Comparison of ENCODE assay signal across 17 cellular contexts in the genomic region with DNA sequence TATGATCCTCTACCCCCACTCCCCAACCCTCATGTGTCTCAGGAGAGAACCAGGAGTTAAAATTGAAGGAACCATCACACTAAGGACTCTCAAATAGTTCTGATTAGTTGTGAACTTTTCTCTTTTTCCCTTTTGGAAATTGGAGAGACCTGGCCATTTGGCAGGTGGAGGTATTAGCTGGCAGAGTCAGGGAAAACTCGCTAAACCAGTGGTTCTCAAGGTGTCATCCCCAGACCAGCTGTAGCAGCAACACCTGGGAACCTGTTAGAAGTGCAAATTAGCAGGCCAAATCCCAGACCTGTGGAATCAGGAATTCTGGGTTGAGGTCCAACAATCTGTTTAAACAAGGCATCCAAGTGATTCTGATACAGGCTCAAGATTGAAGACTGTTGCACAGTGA.
"Had no signal": no experiment of that assay in that cellular context is flagged by ENCODE, and none has a peak within 500 bp of the region (broad histone marks: within the 10 kb centered on the region; RNA-seq: fewer than 3 reads in every experiment).

No MANE protein-coding gene starts in this region.

- H3K27ac ChIP-seq: brain microvascular endothelial cell, epithelial cell of prostate, gastroesophageal sphincter, heart right ventricle, lower lobe of right lung, testis had no signal

- ATAC-seq: activated CD4-positive, CD25-positive, alpha-beta regulatory T cell treated with anti-CD3 and anti-CD28 coated beads, Interleukin-2, amount 50 U/mL, for 24 hours; effector memory CD8-positive, alpha-beta T cell; gastroesophageal sphincter; heart right ventricle; left colon; lower lobe of right lung; sciatic nerve; stimulated activated naive CD8-positive, alpha-beta T cell treated with anti-CD3 and anti-CD28 coated beads, Interleukin-15, amount 100 ng/mL, for 72 hours had no signal

- H3K36me3 Mint-ChIP-seq: activated naive CD8-positive, alpha-beta T cell treated with anti-CD3 and anti-CD28 coated beads, Interleukin-2, amount 10 ng/mL, durations not matched to agents 7 days and 5 days; mesothelial cell of epicardium had no signal

- H3K4me3 Mint-ChIP-seq: activated naive CD8-positive, alpha-beta T cell treated with anti-CD3 and anti-CD28 coated beads, Interleukin-2, amount 10 ng/mL, durations not matched to agents 7 days and 5 days; dendritic cell treated with granulocyte-macrophage colony-stimulating factor and Interleukin-4, amounts not matched to agents 40 ng/mL and 50 ng/mL, for 4 days; effector memory CD8-positive, alpha-beta T cell; mesothelial cell of epicardium; stimulated activated naive CD8-positive, alpha-beta T cell treated with anti-CD3 and anti-CD28 coated beads, Interleukin-15, amount 100 ng/mL, for 72 hours had no signal

- H3K27me3 ChIP-seq: brain microvascular endothelial cell, gastroesophageal sphincter, heart right ventricle, testis had no signal

- DNase-seq: activated naive CD4-positive, alpha-beta T cell; activated naive CD8-positive, alpha-beta T cell treated with anti-CD3 and anti-CD28 coated beads, Interleukin-2, amount 10 ng/mL, durations not matched to agents 7 days and 5 days; activated T-cell treated with anti-CD3 and anti-CD28 coated beads for 4 hours; anterior cingulate cortex; brain microvascular endothelial cell; effector memory CD8-positive, alpha-beta T cell; heart right ventricle; left colon; lower lobe of right lung; stimulated activated naive CD8-positive, alpha-beta T cell treated with anti-CD3 and anti-CD28 coated beads, Interleukin-15, amount 100 ng/mL, for 72 hours; testis had no signal

- H3K27ac Mint-ChIP-seq: activated naive CD8-positive, alpha-beta T cell treated with anti-CD3 and anti-CD28 coated beads, Interleukin-2, amount 10 ng/mL, durations not matched to agents 7 days and 5 days; dendritic cell treated with granulocyte-macrophage colony-stimulating factor and Interleukin-4, amounts not matched to agents 40 ng/mL and 50 ng/mL, for 4 days; effector memory CD8-positive, alpha-beta T cell; mesothelial cell of epicardium; stimulated activated naive CD8-positive, alpha-beta T cell treated with anti-CD3 and anti-CD28 coated beads, Interleukin-15, amount 100 ng/mL, for 72 hours had no signal

- H3K9me3 ChIP-seq: gastroesophageal sphincter, heart right ventricle, lower lobe of right lung, testis had no signal

- H3K4me3 ChIP-seq: gastroesophageal sphincter, heart right ventricle, lower lobe of right lung, testis had no signal

- H3K27me3 Mint-ChIP-seq: activated naive CD8-positive, alpha-beta T cell treated with anti-CD3 and anti-CD28 coated beads, Interleukin-2, amount 10 ng/mL, durations not matched to agents 7 days and 5 days; effector memory CD8-positive, alpha-beta T cell; stimulated activated naive CD8-positive, alpha-beta T cell treated with anti-CD3 and anti-CD28 coated beads, Interleukin-15, amount 100 ng/mL, for 72 hours had no signal

- H3K36me3 ChIP-seq: brain microvascular endothelial cell, gastroesophageal sphincter, heart right ventricle, lower lobe of right lung had no signal

- H3K9me3 Mint-ChIP-seq: activated naive CD8-positive, alpha-beta T cell treated with anti-CD3 and anti-CD28 coated beads, Interleukin-2, amount 10 ng/mL, durations not matched to agents 7 days and 5 days; dendritic cell treated with granulocyte-macrophage colony-stimulating factor and Interleukin-4, amounts not matched to agents 40 ng/mL and 50 ng/mL, for 4 days; effector memory CD8-positive, alpha-beta T cell; mesothelial cell of epicardium; stimulated activated naive CD8-positive, alpha-beta T cell treated with anti-CD3 and anti-CD28 coated beads, Interleukin-15, amount 100 ng/mL, for 72 hours had no signal
